Comparison of ENCODE assay signal across 11 cellular contexts in the genomic region with DNA sequence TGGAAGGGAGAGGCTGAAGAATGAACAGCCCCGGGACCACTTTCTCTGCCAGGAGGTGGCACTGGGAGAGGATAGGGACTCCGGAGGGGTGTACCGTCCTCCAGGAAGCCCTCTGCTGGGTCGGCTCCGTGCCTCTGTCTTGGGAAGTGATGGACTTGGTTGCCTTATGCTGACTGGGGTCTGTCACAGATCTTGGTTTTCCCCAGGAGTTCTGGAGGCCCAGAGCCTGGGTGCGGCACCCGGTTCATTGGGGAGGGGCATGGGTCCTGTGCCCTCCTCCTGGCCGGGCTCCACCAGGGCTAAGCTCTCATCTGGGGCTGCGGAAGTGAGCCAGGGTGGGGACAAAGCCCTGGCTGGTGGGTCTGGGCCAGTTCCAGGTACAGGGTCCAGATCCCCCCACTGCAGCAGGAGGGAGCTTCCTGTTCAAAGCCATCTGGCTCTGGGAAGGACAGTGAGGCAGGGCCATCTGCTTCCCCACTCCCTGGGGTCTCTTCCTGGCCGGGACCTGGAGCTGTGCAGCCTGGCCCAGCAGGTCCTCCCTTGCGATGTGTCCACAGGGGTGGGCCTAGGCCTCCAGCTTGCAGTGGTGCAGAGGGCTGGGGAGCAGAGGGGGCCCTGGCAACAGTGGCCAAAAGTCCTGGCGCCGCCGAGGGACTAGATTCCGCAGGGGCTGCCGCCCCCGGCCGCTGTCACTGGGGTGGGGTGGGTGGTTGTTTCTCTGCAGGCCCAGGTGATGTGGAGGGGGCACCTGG. TPM values are rescaled to one million over a fixed set of nuclear protein-coding genes. Genes with fewer than 3 reads are reported as not detected.
DNase-seq lines count a peak whose midpoint lies in the region; TF ChIP-seq lines count a peak whose summit lies in the region.
"Had no signal": no experiment of that assay in that cellular context is flagged by ENCODE, and none has a peak within 500 bp of the region (broad histone marks: within the 10 kb centered on the region; RNA-seq: fewer than 3 reads in every experiment).

No MANE protein-coding gene starts in this region.

- no peak overlapping the region for H3K18ac ChIP-seq in mesendoderm (ENCODE audit: low read length)

- H3K36me3 Mint-ChIP-seq in type B pancreatic cell: no peaks in the 10 kb centered on the region

- H2BK5ac ChIP-seq in mesendoderm (ENCODE audit: low read length): no peak overlapping the region

- peak overlapping the region; percentile 15 for H3K56ac ChIP-seq in mesendoderm (ENCODE audit: low read length)

- peaks cover 3% of the 10 kb centered on the region for H3K36me3 ChIP-seq in mesendoderm (ENCODE audit: control insufficient read depth, insufficient read depth, low read length)

- no peak overlapping the region for H3K9ac ChIP-seq in mesendoderm (ENCODE audit: low read length)

- no peak overlapping the region for H3K27ac ChIP-seq in mesendoderm (ENCODE audit: low read depth, low read length)
- H3K27ac ChIP-seq: foreskin keratinocyte had no signal

- H3K4me1 ChIP-seq in mesendoderm (ENCODE audit: control insufficient read depth, low read depth, low read length): no peaks in the 10 kb centered on the region

- DNase-seq in NCI-H524 (lab: John Stamatoyannopoulos, UW): peak; percentile 28 to 76
- no peak for DNase-seq in NCI-H524 treated with DMSO at 0.1 percent for 48 hours (lab: John Stamatoyannopoulos, UW)
- DNase-seq in dermis microvascular lymphatic vessel endothelial cell (ENCODE audit: low read depth in 2 of 2): peak; percentile 23 to 56
- no peak for DNase-seq in mesendoderm
- no peak for DNase-seq in type B pancreatic cell (ENCODE audit: extremely low spot score, unreplicated experiment)
- no peak for DNase-seq in activated effector memory CD4-positive, alpha-beta T cell treated with anti-CD3 and anti-CD28 coated beads, Interleukin-2, amount 50 U/mL, for 16 hours
- no peak for DNase-seq in NOMO-1 (lab: John Stamatoyannopoulos, UW; ENCODE audit: unreplicated experiment in 2 of 2)
- no peak for DNase-seq in CD1c-positive myeloid dendritic cell (ENCODE audit: extremely low spot score)
- DNase-seq: foreskin keratinocyte; stimulated activated CD4-positive, alpha-beta T cell treated with anti-CD3 and anti-CD28 coated beads, Interleukin-1b, Interleukin-23, amount 100 ng/mL, for 48 hours had no signal

- peaks cover 14% of the 10 kb centered on the region for H3K79me1 ChIP-seq in mesendoderm (ENCODE audit: low read length)

- WGBS in mesendoderm (ENCODE audit: extremely low coverage, insufficient coverage, low lambda C conversion rate): no CpG with 5 or more reads among the region's 18 CpGs

- H2AK5ac ChIP-seq in mesendoderm (ENCODE audit: low read length): no peak overlapping the region

- no peak overlapping the region for H4K8ac ChIP-seq in mesendoderm (ENCODE audit: low read depth, low read length)

- peaks cover 27% of the 10 kb centered on the region for H3K79me2 ChIP-seq in mesendoderm (ENCODE audit: control insufficient read depth, insufficient read depth, low read length)

- no peak overlapping the region for H3K4me2 ChIP-seq in mesendoderm (ENCODE audit: low read length)

- H3K4me3 Mint-ChIP-seq in type B pancreatic cell: peak overlapping the region; percentile 58
- H3K4me3 Mint-ChIP-seq: activated T-helper 1 cell treated with anti-CD3 and anti-CD28 coated beads, Interleukin-12 subunit alpha, Interleukin-12 subunit beta, Interleukin-2, Interleukin-4 antibody, amounts not matched to agents 30 ng/mL and 10 ng/mL and 1 ng/mL, durations not matched to agents 14 hours and 24 hours and 36 hours had no signal

- H3K27ac Mint-ChIP-seq in type B pancreatic cell: no peak overlapping the region

- H3K23ac ChIP-seq in mesendoderm (ENCODE audit: low read length): no peak overlapping the region

- H3K27me3 Mint-ChIP-seq in type B pancreatic cell: no peaks in the 10 kb centered on the region

- peaks cover 14% of the 10 kb centered on the region for H3K4me1 Mint-ChIP-seq in type B pancreatic cell (ENCODE audit: unreplicated experiment)

- no peak for TF ChIP-seq CTCF in type B pancreatic cell (conservative IDR thresholded peaks at IDR 0.05)

- no peak overlapping the region for H2BK120ac ChIP-seq in mesendoderm (ENCODE audit: low read depth, low read length)

- no peak overlapping the region for H3K4ac ChIP-seq in mesendoderm (ENCODE audit: low read depth, low read length)

- no peak overlapping the region for H2BK15ac ChIP-seq in mesendoderm (replicated peaks; ENCODE audit: low read depth)

- H3K27me3 ChIP-seq in mesendoderm (ENCODE audit: insufficient read depth, low read length, poor library complexity): no peaks in the 10 kb centered on the region
- H3K27me3 ChIP-seq: foreskin keratinocyte had no signal

- H3K9me3 Mint-ChIP-seq in type B pancreatic cell: no peaks in the 10 kb centered on the region
- H3K9me3 Mint-ChIP-seq: activated T-helper 1 cell treated with anti-CD3 and anti-CD28 coated beads, Interleukin-12 subunit alpha, Interleukin-12 subunit beta, Interleukin-2, Interleukin-4 antibody, amounts not matched to agents 30 ng/mL and 10 ng/mL and 1 ng/mL, durations not matched to agents 14 hours and 24 hours and 36 hours had no signal

- H3K4me3 ChIP-seq in mesendoderm (ENCODE audit: low read length): no peak overlapping the region

- H4K5ac ChIP-seq in mesendoderm (ENCODE audit: low read length): no peak overlapping the region

RNA-seq across cellular contexts. Expression of a gene that starts 1.1 kb away (rescaled TPM):
- total RNA-seq in dermis microvascular lymphatic vessel endothelial cell: 25.9 and 37.6 TPM in 2 replicates
- 39.0 TPM for polyA plus RNA-seq in mesendoderm (2013, experiment 1 of 2)
- 38.3 TPM for polyA plus RNA-seq in mesendoderm (2013, experiment 2 of 2)
- total RNA-seq in type B pancreatic cell (ENCODE audit: low replicate concordance): 82.6 and 109 TPM in 2 replicates

RNA-seq across cellular contexts. Expression of a gene that starts 14.0 kb away (rescaled TPM):
- total RNA-seq in dermis microvascular lymphatic vessel endothelial cell: 29.5 and 39.8 TPM in 2 replicates
- 43.2 TPM for polyA plus RNA-seq in mesendoderm (2013, experiment 1 of 2)
- 41.3 TPM for polyA plus RNA-seq in mesendoderm (2013, experiment 2 of 2)
- 98.9 and 100 TPM in 2 replicates for total RNA-seq in type B pancreatic cell (ENCODE audit: low replicate concordance)

Comparison
In these comparisons a context has a peak if more than half of its experiments do, and no peak if none do; other contexts are left out.
1. DNase-seq: peak in NCI-H524 (2 of 2) and dermis microvascular lymphatic vessel endothelial cell (2 of 2); none in NCI-H524 treated with DMSO at 0.1 percent for 48 hours (single experiment), mesendoderm (single experiment), type B pancreatic cell (single experiment), activated effector memory CD4-positive, alpha-beta T cell treated with anti-CD3 and anti-CD28 coated beads, Interleukin-2, amount 50 U/mL, for 16 hours (single experiment), NOMO-1 (0 of 2) and CD1c-positive myeloid dendritic cell (single experiment).